In the genomic region with DNA sequence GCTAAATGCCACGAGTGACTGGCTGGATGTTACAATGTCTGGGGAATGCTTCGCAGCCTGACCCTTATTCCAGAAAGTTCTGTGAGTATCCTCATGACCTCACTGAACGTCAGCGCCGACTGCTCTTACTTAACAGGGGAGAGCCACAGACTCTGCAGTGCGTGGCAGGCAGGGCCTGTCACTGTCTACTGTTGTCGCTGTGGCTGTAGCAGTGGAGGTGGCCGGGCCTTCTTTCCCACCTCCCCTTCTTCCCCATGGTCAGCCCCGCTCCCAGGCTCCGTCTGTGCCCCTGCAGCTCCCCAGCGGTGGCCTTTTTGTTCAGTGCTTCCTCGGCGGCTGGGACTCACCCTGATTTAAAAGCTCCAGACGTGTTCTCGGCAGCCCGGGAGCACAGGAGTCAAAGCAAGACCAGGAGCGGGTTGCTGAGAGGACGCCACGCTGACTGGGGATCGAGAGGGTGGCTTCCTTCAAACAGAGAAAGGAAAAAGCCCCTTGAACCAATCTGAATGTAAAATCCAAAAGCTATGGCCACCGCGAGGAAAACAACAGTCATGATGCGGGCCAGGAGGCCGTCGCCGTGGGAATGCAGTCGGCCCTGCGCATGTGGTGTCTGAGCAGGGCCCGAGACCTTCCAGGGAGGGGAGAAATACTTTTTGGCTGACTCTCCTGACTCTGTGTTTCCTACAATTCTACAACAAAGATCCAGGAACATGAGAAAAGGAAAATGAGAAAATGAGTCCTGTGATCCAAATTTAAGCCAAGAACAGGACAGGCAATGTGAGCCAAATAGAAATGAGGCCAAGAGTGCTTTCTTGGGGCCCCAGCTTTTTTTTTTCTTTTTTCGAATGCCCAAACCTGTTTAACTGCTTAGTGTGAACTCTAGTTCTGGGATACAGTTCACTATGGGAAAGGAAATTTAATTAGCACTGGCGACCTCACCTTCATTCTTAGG, we compare ENCODE assay signal across 9 cellular contexts. TPM values are rescaled to one million over a fixed set of nuclear protein-coding genes. Genes with fewer than 3 reads are reported as not detected.
DNase-seq lines count a peak whose midpoint lies in the region; ATAC-seq, FAIRE-seq and TF ChIP-seq lines count a peak whose summit lies in the region.
"Had no signal": no experiment of that assay in that cellular context is flagged by ENCODE, and none has a peak within 500 bp of the region (broad histone marks: within the 10 kb centered on the region; RNA-seq: fewer than 3 reads in every experiment).

No MANE protein-coding gene starts in this region.

- H3K4me3 ChIP-seq in bronchial epithelial cell (ENCODE audit: low read depth, low read length) (no peak overlapping the region), small intestine (ENCODE audit: low read depth in 1 of 2, low read length in 2 of 2) (no peak overlapping the region)

- H3K14ac ChIP-seq in H9 (ENCODE audit: insufficient read depth, low read length) = peak overlapping the region; percentile 26; the same call in 1 of the 2 replicates

- H3K36me3 ChIP-seq in bronchial epithelial cell (ENCODE audit: control insufficient read depth, insufficient read depth, low read length) (no peaks in the 10 kb centered on the region), small intestine (ENCODE audit: control insufficient read depth in 2 of 2, insufficient read depth in 2 of 2, low read length in 2 of 2) (no peaks in the 10 kb centered on the region)

- H2BK12ac ChIP-seq in H9 (ENCODE audit: insufficient read length, low read depth, low read length) = no peak overlapping the region

- no peak overlapping the region for H3K56ac ChIP-seq in H9 (ENCODE audit: insufficient read length, low read depth, low read length)

- H3K36me3 Mint-ChIP-seq in H9 (ENCODE audit: insufficient read depth in 1 of 3, low read depth in 3 of 3) (no peaks in the 10 kb centered on the region), T-cell (no peaks in the 10 kb centered on the region)

- no peak overlapping the region for H2AFZ ChIP-seq in H9 (ENCODE audit: low read length)

- no peak overlapping the region for H4K8ac ChIP-seq in H9 (replicated peaks; ENCODE audit: insufficient read length, low read depth, low read length)

- H3K27me3 Mint-ChIP-seq in H9 (ENCODE audit: low read depth) = no peaks in the 10 kb centered on the region; the same call in 1 of the 2 replicates
- H3K27me3 Mint-ChIP-seq in T-cell = peaks cover 6 to 7% of the 10 kb centered on the region in 2 donors

- H3K9ac ChIP-seq in H9 (ENCODE audit: extremely low read depth, insufficient read length, low read length) = no peak overlapping the region

- H3K23ac ChIP-seq in H9 (ENCODE audit: insufficient read length, low read depth, low read length) = no peak overlapping the region

- H2BK120ac ChIP-seq in H9 (ENCODE audit: low read depth, low read length, poor library complexity, severe bottlenecking) = no peak overlapping the region

- H3K79me1 ChIP-seq in H9 (ENCODE audit: insufficient read depth, low read depth, low read length, poor library complexity, severe bottlenecking) = no peaks in the 10 kb centered on the region

- H3K4ac ChIP-seq in H9 (ENCODE audit: low read depth, low read length) = no peak overlapping the region

- no peak overlapping the region for H4K5ac ChIP-seq in H9 (ENCODE audit: insufficient read length, low read depth, low read length)

- no peaks in the 10 kb centered on the region for H3K23me2 ChIP-seq in H9 (ENCODE audit: insufficient read length, low read depth, low read length, poor library complexity, severe bottlenecking)

- H3K4me2 ChIP-seq in H9 (ENCODE audit: insufficient read depth, insufficient read length, low read length) = no peak overlapping the region

- H3K4me1 ChIP-seq in H9 (ENCODE audit: insufficient read depth, low read length) (peaks cover 2% of the 10 kb centered on the region; the same call in 1 of the 2 replicates), small intestine (ENCODE audit: control insufficient read depth in 2 of 2, insufficient read depth in 1 of 2, low read depth in 1 of 2, low read length in 1 of 2) (peaks cover 3 to 16% of the 10 kb centered on the region in 2 donors)

- H3K27me3 ChIP-seq in H9 (ENCODE audit: insufficient read depth, low read length) (no peaks in the 10 kb centered on the region), bronchial epithelial cell (ENCODE audit: control insufficient read depth, insufficient read depth, low read length) (no peaks in the 10 kb centered on the region), small intestine (ENCODE audit: control insufficient read depth in 2 of 2, insufficient read depth in 2 of 2, low read length in 2 of 2) (no peaks in the 10 kb centered on the region)

- no peak overlapping the region for H3K4me3 Mint-ChIP-seq in H9
- no peak overlapping the region for H3K4me3 Mint-ChIP-seq in T-cell

- WGBS in H9 (ENCODE audit: extremely low coverage, insufficient read length, low lambda C conversion rate) = no CpG with 5 or more reads among the region's 31 CpGs
- 60 to 77% (median 73%) methylated on average over 31 of the region's 31 CpGs for WGBS in small intestine, 3 donors

- H3K9me3 Mint-ChIP-seq in H9 (no peaks in the 10 kb centered on the region), T-cell (no peaks in the 10 kb centered on the region)

- H2AK5ac ChIP-seq in H9 (ENCODE audit: insufficient read length, low read length) = no peak overlapping the region

- no peak overlapping the region for H2BK20ac ChIP-seq in H9 (ENCODE audit: low read depth, low read length, poor library complexity, severe bottlenecking)

- CTCF ChIA-PET in T-cell (lab: Charles Lee) = no interaction called here

- H3K18ac ChIP-seq in H9 (ENCODE audit: insufficient read length, low read depth, low read length) = peak overlapping the region; percentile 85

- no peak overlapping the region for H3K27ac ChIP-seq in H9 (ENCODE audit: insufficient read length, low read depth, low read length)
- H3K27ac ChIP-seq in small intestine (ENCODE audit: low read depth in 1 of 2, low read length in 1 of 2) = peak overlapping the region; percentile 33 to 96

- TF ChIP-seq CTCF in H9 (conservative IDR thresholded peaks at IDR 0.05) (no peak), bronchial epithelial cell (IDR thresholded peaks at IDR 0.05; ENCODE audit: insufficient read depth, low read length, severe bottlenecking) (no peak)

- H4K20me1 ChIP-seq in H9 (ENCODE audit: control insufficient read depth, insufficient read depth, insufficient read length) = no peaks in the 10 kb centered on the region

- ATAC-seq in T-cell (replicated peaks in 1 of 4) = no peak

- no peak overlapping the region for H2BK5ac ChIP-seq in H9 (ENCODE audit: insufficient read length, low read length)

- H3K4me1 Mint-ChIP-seq in H9 = peaks cover 13 to 33% of the 10 kb centered on the region in 2 experiments
- H3K4me1 Mint-ChIP-seq in T-cell = peaks cover 0 to 4% (median 0%) of the 10 kb centered on the region in 3 donors

- H3K9me3 ChIP-seq in H9 (ENCODE audit: control insufficient read depth, low read depth, low read length) (no peaks in the 10 kb centered on the region), small intestine (ENCODE audit: control insufficient read depth, low read depth) (no peaks in the 10 kb centered on the region)

- no peak overlapping the region for H4K91ac ChIP-seq in H9 (ENCODE audit: insufficient read length, low read depth, low read length)

- H3K27ac Mint-ChIP-seq in H9 (peak overlapping the region; percentile 24 to 92 (median 90); a peak in 6 of 7 replicates), T-cell (no peak overlapping the region)

- H3T11ph ChIP-seq in H9 (ENCODE audit: low read length) = no peak overlapping the region

- H2BK15ac ChIP-seq in H9 (ENCODE audit: low read depth, low read length) = no peak overlapping the region

- no peaks in the 10 kb centered on the region for H3K79me2 ChIP-seq in H9 (ENCODE audit: insufficient read depth, low read length)

- POLR2A ChIA-PET in T-cell (lab: Charles Lee) = interaction anchor here in 1 of 2 donors (0.6 kb wide), 1 partner anchor 187 kb away, joined by 3 read pairs; no protein-coding TSS in a partner anchor

- DNase-seq in H9 (no peak), bronchial epithelial cell (ENCODE audit: low read depth) (peak; percentile 59), kidney tubule cell (ENCODE audit: low spot score) (peak; percentile 72), small intestine (no peak), NCI-H146 treated with DMSO at 0.1 percent for 48 hours (lab: John Stamatoyannopoulos, UW; ENCODE audit: unreplicated experiment) (no peak), NAMALWA (ENCODE audit: low spot score) (no peak), NCI-H2196 (lab: John Stamatoyannopoulos, UW; ENCODE audit: unreplicated experiment) (no peak), T-cell (no peak)

- FAIRE-seq in bronchial epithelial cell (lab: Jason Lieb, UNC) (no peak), small intestine (lab: Jason Lieb, UNC) (no peak)
- FAIRE-seq: GM18507 had no signal

RNA-seq across cellular contexts. Expression of a gene that starts 52.5 kb away (rescaled TPM):
- 19.6 and 20.2 TPM in 2 replicates for total RNA-seq in H9 (2021)
- total RNA-seq in bronchial epithelial cell = 9.1 and 15.0 TPM in 2 replicates
- polyA plus RNA-seq in small intestine = 10 to 100 TPM in 2 of 3 donors, 1 to 10 TPM in 1; 8.1 to 23.2 (median 15.7) TPM
- total RNA-seq in T-cell = 10 to 100 TPM; 33.9 to 60.7 (median 40.6) TPM

Comparison
In these comparisons a context has a peak if more than half of its experiments do, and no peak if none do; other contexts are left out.
1. DNase-seq: peak in bronchial epithelial cell (single experiment) and kidney tubule cell (single experiment); none in H9 (single experiment), small intestine (single experiment), NCI-H146 treated with DMSO at 0.1 percent for 48 hours (single experiment), NAMALWA (single experiment), NCI-H2196 (single experiment) and T-cell (0 of 34).
2. H3K27ac Mint-ChIP-seq: peak in H9 (3 of 3); none in T-cell (0 of 2).